Comparison of ENCODE assay signal across 12 cellular contexts in genomic region chr6:144264270-144265060, GRCh38. TPM values are rescaled to one million over a fixed set of nuclear protein-coding genes. Genes with fewer than 3 reads are reported as not detected.
DNase-seq lines count a peak whose midpoint lies in the region; ATAC-seq and TF ChIP-seq lines count a peak whose summit lies in the region.
"Had no signal": no experiment of that assay in that cellular context is flagged by ENCODE, and none has a peak within 500 bp of the region (broad histone marks: within the 10 kb centered on the region; RNA-seq: fewer than 3 reads in every experiment).

No MANE protein-coding gene starts in this region.

- no peaks in the 10 kb centered on the region for H3K27me3 ChIP-seq in ACC112 (ENCODE audit: insufficient read depth, low read length)
- no peaks in the 10 kb centered on the region for H3K27me3 ChIP-seq in MG63
- no peaks in the 10 kb centered on the region for H3K27me3 ChIP-seq in endodermal cell (ENCODE audit: control insufficient read depth, insufficient read depth, low read length, poor library complexity, severe bottlenecking)

- TF ChIP-seq CTCF in endodermal cell (conservative IDR thresholded peaks at IDR 0.05), result no peak
- no peak for TF ChIP-seq CTCF in mesothelial cell of epicardium (IDR thresholded peaks at IDR 0.05; ENCODE audit: unreplicated experiment)
- TF ChIP-seq CTCF in CD14-positive monocyte (IDR thresholded peaks at IDR 0.05), result no peak

- H3K27ac Mint-ChIP-seq in endodermal cell, result peak overlapping the region; percentile 98
- H3K27ac Mint-ChIP-seq in mesothelial cell of epicardium, result peak overlapping the region; percentile 98
- peak overlapping the region in 1 of 7 donors; percentile 8 for H3K27ac Mint-ChIP-seq in CD14-positive monocyte
- H3K27ac Mint-ChIP-seq: CD4-positive, CD25-positive, alpha-beta regulatory T cell had no signal

- no peaks in the 10 kb centered on the region for H3K79me2 ChIP-seq in ACC112 (ENCODE audit: control insufficient read depth, insufficient read depth, low read length, unreplicated experiment)

- H3K36me3 Mint-ChIP-seq in endodermal cell (ENCODE audit: low read depth) (peaks cover 6% of the 10 kb centered on the region), mesothelial cell of epicardium (no peaks in the 10 kb centered on the region), CD14-positive monocyte (no peaks in the 10 kb centered on the region)
- H3K36me3 Mint-ChIP-seq: CD4-positive, CD25-positive, alpha-beta regulatory T cell had no signal

- H3K4me3 Mint-ChIP-seq in endodermal cell (peak overlapping the region; percentile 37), mesothelial cell of epicardium (peak overlapping the region; percentile 18), CD14-positive monocyte (no peak overlapping the region)
- H3K4me3 Mint-ChIP-seq: CD4-positive, CD25-positive, alpha-beta regulatory T cell had no signal

- intact Hi-C loops in CD14-positive monocyte (cut with micrococcal nuclease), result no loop called here

- WGBS in endodermal cell (ENCODE audit: insufficient coverage in 1 of 2, insufficient read length in 1 of 2), 2 experiments, result 55 to 100% methylated on average over 1 to 7 of the region's 7 CpGs

- DNase-seq in MG63 (peak; percentile 85), endodermal cell (peak; percentile 80), mesothelial cell of epicardium (ENCODE audit: low spot score in 2 of 2, unreplicated experiment in 2 of 2) (peak in 1 of 2 experiments; percentile 49), CD14-positive monocyte (ENCODE audit: low spot score) (no peak)
- no peak for DNase-seq in activated effector memory CD4-positive, alpha-beta T cell treated with Interleukin-2 at 50 U/mL for 16 hours
- DNase-seq: CD4-positive, CD25-positive, alpha-beta regulatory T cell; GOT3; mucosa of descending colon; NCI-H524 treated with DMSO at 0.1 percent for 48 hours had no signal

- H3K4me3 ChIP-seq in ACC112 (ENCODE audit: low read depth, low read length) (peak overlapping the region; percentile 33), MG63 (no peak overlapping the region), endodermal cell (ENCODE audit: low read length) (peak overlapping the region; percentile 64)
- H3K4me3 ChIP-seq: mucosa of descending colon had no signal

- H2AFZ ChIP-seq in ACC112 (ENCODE audit: low read length, unreplicated experiment), result peak overlapping the region; percentile 11

- H3K9me3 Mint-ChIP-seq in endodermal cell, result peaks cover 13% of the 10 kb centered on the region
- H3K9me3 Mint-ChIP-seq in mesothelial cell of epicardium, result peaks cover 3% of the 10 kb centered on the region
- H3K9me3 Mint-ChIP-seq in CD14-positive monocyte, result peaks cover 0 to 6% (median 4%) of the 10 kb centered on the region in 7 donors
- H3K9me3 Mint-ChIP-seq: CD4-positive, CD25-positive, alpha-beta regulatory T cell had no signal

- H3K27ac ChIP-seq in ACC112 (ENCODE audit: low read depth, low read length) (peak overlapping the region; percentile 89), endodermal cell (ENCODE audit: low read depth, low read length) (peak overlapping the region; percentile 83)

- ATAC-seq in HG03439 (IDR thresholded peaks at IDR 0.05; ENCODE audit: unreplicated experiment) (no peak), HG03521 (IDR thresholded peaks at IDR 0.05; ENCODE audit: unreplicated experiment) (no peak)
- ATAC-seq: mucosa of descending colon had no signal

- H3K9me3 ChIP-seq in MG63 (no peaks in the 10 kb centered on the region), endodermal cell (ENCODE audit: control insufficient read depth, low read length) (peaks cover 13% of the 10 kb centered on the region)
- H3K9me3 ChIP-seq: mucosa of descending colon had no signal

- H3K36me3 ChIP-seq in ACC112 (ENCODE audit: insufficient read depth, low read length), result no peaks in the 10 kb centered on the region
- no peaks in the 10 kb centered on the region for H3K36me3 ChIP-seq in MG63
- no peaks in the 10 kb centered on the region for H3K36me3 ChIP-seq in endodermal cell (ENCODE audit: control insufficient read depth, insufficient read depth, low read length)

- H3K4me1 ChIP-seq in ACC112 (ENCODE audit: control insufficient read depth, insufficient read depth, low read length, unreplicated experiment), result peaks cover 49% of the 10 kb centered on the region
- H3K4me1 ChIP-seq in endodermal cell (ENCODE audit: control insufficient read depth, insufficient read depth, low read length), result peaks cover 17% of the 10 kb centered on the region

- no peaks in the 10 kb centered on the region for H3K27me3 Mint-ChIP-seq in endodermal cell (ENCODE audit: insufficient read depth)
- no peaks in the 10 kb centered on the region for H3K27me3 Mint-ChIP-seq in mesothelial cell of epicardium (ENCODE audit: low read depth)
- H3K27me3 Mint-ChIP-seq in CD14-positive monocyte (ENCODE audit: low read depth in 3 of 3), result peaks cover 0 to 2% (median 0%) of the 10 kb centered on the region in 3 donors
- H3K27me3 Mint-ChIP-seq: CD4-positive, CD25-positive, alpha-beta regulatory T cell had no signal

- peak overlapping the region; percentile 85 for H3K9ac ChIP-seq in endodermal cell (ENCODE audit: extremely low read depth, low read length, poor library complexity, severe bottlenecking)

- H3K4me1 Mint-ChIP-seq in endodermal cell (peaks cover 29% of the 10 kb centered on the region), mesothelial cell of epicardium (peaks cover 31% of the 10 kb centered on the region), CD14-positive monocyte (peaks cover 24% of the 10 kb centered on the region)
- H3K4me1 Mint-ChIP-seq: CD4-positive, CD25-positive, alpha-beta regulatory T cell had no signal

RNA-seq across cellular contexts. Expression of gene UTRN, which starts 20.7 kb away (rescaled TPM):
- total RNA-seq in MG63 (2014; rRNA removed; shearing (Covaris generic); ENCODE audit: low replicate concordance), result 16.5 and 32.7 TPM in 2 replicates
- total RNA-seq in endodermal cell, result 10 to 100 TPM; 67.7 to 79.7 TPM
- 40.1 TPM for polyA plus RNA-seq in endodermal cell (2013, experiment 1 of 2)
- polyA plus RNA-seq in endodermal cell (2013, experiment 2 of 2), result 44.5 TPM
- total RNA-seq in mesothelial cell of epicardium, result 133 to 148 TPM (median 146 TPM) in 3 replicates
- 10 to 100 TPM; 21.8 to 66.1 TPM for polyA plus RNA-seq in CD14-positive monocyte

Comparison
In these comparisons a context has a peak if more than half of its experiments do, and no peak if none do; other contexts are left out.
1. DNase-seq: peak in MG63 (single experiment) and endodermal cell (single experiment); none in activated effector memory CD4-positive, alpha-beta T cell treated with Interleukin-2 at 50 U/mL for 16 hours (single experiment) and CD14-positive monocyte (single experiment).
2. H3K4me3 Mint-ChIP-seq: peak in endodermal cell (single experiment) and mesothelial cell of epicardium (single experiment); none in CD14-positive monocyte (0 of 2).